24 cellular contexts compared by ENCODE assay signal in the genomic region with DNA sequence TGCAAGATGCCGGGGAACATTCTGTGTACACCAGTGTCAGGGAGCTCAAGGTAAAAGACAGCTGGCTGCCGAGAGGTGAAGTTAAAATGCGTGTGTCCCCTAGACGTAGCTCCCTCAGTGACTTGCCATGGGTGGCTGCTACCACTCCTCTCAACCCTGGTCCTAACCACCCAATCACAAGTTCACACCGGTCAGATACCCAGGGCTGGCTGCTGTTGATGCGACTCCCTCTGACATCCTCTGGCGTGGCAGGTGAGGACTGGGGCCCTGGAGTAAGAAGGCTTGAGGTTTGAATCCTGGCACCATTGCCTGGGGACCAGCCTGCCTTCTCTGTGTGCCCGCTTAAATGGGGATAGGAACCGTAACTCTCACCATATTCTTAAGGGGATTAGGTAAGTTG.
DNase-seq lines count a peak whose midpoint lies in the region; ATAC-seq, FAIRE-seq and TF ChIP-seq lines count a peak whose summit lies in the region.
"Had no signal": no experiment of that assay in that cellular context is flagged by ENCODE, and none has a peak within 500 bp of the region (broad histone marks: within the 10 kb centered on the region; RNA-seq: fewer than 3 reads in every experiment).

No MANE protein-coding gene starts in this region.

- 74% methylated on average over 9 of the region's 9 CpGs for WGBS in mesenchymal stem cell
- 64% methylated on average over 9 of the region's 9 CpGs for WGBS in thymus

- H4K91ac ChIP-seq in mesenchymal stem cell (ENCODE audit: low read length) = no peak overlapping the region

- peak overlapping the region; percentile 4 to 96 for H2BK12ac ChIP-seq in mesenchymal stem cell (ENCODE audit: low read length in 2 of 2)

- peaks cover 12% of the 10 kb centered on the region for H3K27me3 Mint-ChIP-seq in activated naive CD8-positive, alpha-beta T cell treated with anti-CD3 and anti-CD28 coated beads, Interleukin-2, amount 10 ng/mL, durations not matched to agents 7 days and 5 days
- no peaks in the 10 kb centered on the region for H3K27me3 Mint-ChIP-seq in activated naive CD8-positive, alpha-beta T cell treated with anti-CD3 and anti-CD28 coated beads, Interleukin-2, amount 50 U/mL, for 24 hours

- no peak overlapping the region for H2AK5ac ChIP-seq in mesenchymal stem cell (ENCODE audit: low read length, severe bottlenecking)

- H3K27ac ChIP-seq in mesenchymal stem cell (ENCODE audit: low read length, poor library complexity, severe bottlenecking) = no peak overlapping the region
- peak overlapping the region; percentile 80 for H3K27ac ChIP-seq in thymus (ENCODE audit: low read depth)
- H3K27ac ChIP-seq: adrenal gland, body of pancreas, C4-2B, GM23248, ovary, WERI-Rb-1 had no signal

- H3K14ac ChIP-seq in mesenchymal stem cell (ENCODE audit: low read length in 2 of 2) = no peak overlapping the region

- H3K9me3 ChIP-seq in mesenchymal stem cell (ENCODE audit: control insufficient read depth, low read length) = peaks cover under 1% of the 10 kb centered on the region
- no peaks in the 10 kb centered on the region for H3K9me3 ChIP-seq in thymus (ENCODE audit: control insufficient read depth)
- H3K9me3 ChIP-seq: adrenal gland, body of pancreas, ovary had no signal

- H3K18ac ChIP-seq in mesenchymal stem cell (ENCODE audit: low read depth in 1 of 2, low read length in 2 of 2) = peak overlapping the region; percentile 60 to 79

- TF ChIP-seq POLR2A in GM12891 (IDR thresholded peaks at IDR 0.05; ENCODE audit: low read depth, low read length) = no peak

- H3K4me2 ChIP-seq in mesenchymal stem cell (ENCODE audit: low read length, poor library complexity, severe bottlenecking) = no peak overlapping the region

- H2BK120ac ChIP-seq in mesenchymal stem cell (ENCODE audit: low read depth, low read length) = peak overlapping the region; percentile 3

- H3K79me1 ChIP-seq in mesenchymal stem cell (replicated peaks; ENCODE audit: low read length, poor library complexity, severe bottlenecking) = no peaks in the 10 kb centered on the region

- H3K9me3 Mint-ChIP-seq in activated naive CD8-positive, alpha-beta T cell treated with anti-CD3 and anti-CD28 coated beads, Interleukin-2, amount 10 ng/mL, durations not matched to agents 7 days and 5 days = no peaks in the 10 kb centered on the region
- H3K9me3 Mint-ChIP-seq in activated naive CD8-positive, alpha-beta T cell treated with anti-CD3 and anti-CD28 coated beads, Interleukin-2, amount 50 U/mL, for 24 hours = no peaks in the 10 kb centered on the region
- H3K9me3 Mint-ChIP-seq: activated CD4-positive, alpha-beta T cell treated with anti-CD3 and anti-CD28 coated beads, Interleukin-2, amount 10 ng/mL, durations not matched to agents 24 days and 14 days; HFFc6; nephron had no signal

- peaks cover 73 to 98% of the 10 kb centered on the region in 2 experiments for H3K27me3 ChIP-seq in mesenchymal stem cell (ENCODE audit: control insufficient read depth in 1 of 2, insufficient read depth in 1 of 2, low read length in 2 of 2)
- no peaks in the 10 kb centered on the region for H3K27me3 ChIP-seq in thymus (ENCODE audit: control insufficient read depth, insufficient read depth)
- H3K27me3 ChIP-seq: adrenal gland, body of pancreas, ovary had no signal

- ATAC-seq in activated naive CD8-positive, alpha-beta T cell treated with anti-CD3 and anti-CD28 coated beads, Interleukin-2, amount 10 ng/mL, durations not matched to agents 7 days and 5 days (ENCODE audit: low read depth) = no peak
- no peak for ATAC-seq in activated naive CD8-positive, alpha-beta T cell treated with anti-CD3 and anti-CD28 coated beads, Interleukin-2, amount 50 U/mL, for 24 hours
- ATAC-seq in GM19328 (IDR thresholded peaks at IDR 0.05; ENCODE audit: unreplicated experiment) = no peak
- ATAC-seq: body of pancreas had no signal

- no peak overlapping the region for H2AFZ ChIP-seq in mesenchymal stem cell (ENCODE audit: low read depth, low read length)
- H2AFZ ChIP-seq: GM23248 had no signal

- H4K8ac ChIP-seq in mesenchymal stem cell (ENCODE audit: low read length) = no peak overlapping the region

- no peak overlapping the region for H3K4me3 ChIP-seq in mesenchymal stem cell (ENCODE audit: insufficient read depth in 1 of 2, low read depth in 1 of 2, low read length in 2 of 2)
- H3K4me3 ChIP-seq in thymus (ENCODE audit: low read length) = no peak overlapping the region
- H3K4me3 ChIP-seq: adrenal gland, body of pancreas, GM23248, ovary had no signal

- peaks cover 10% of the 10 kb centered on the region for H3K4me1 ChIP-seq in mesenchymal stem cell (ENCODE audit: control insufficient read depth, insufficient read depth, low read depth, low read length)
- peaks cover 32% of the 10 kb centered on the region for H3K4me1 ChIP-seq in thymus (ENCODE audit: control insufficient read depth, insufficient read depth, low read length)
- H3K4me1 ChIP-seq: body of pancreas had no signal

- peak overlapping the region in 1 of 2 experiments; percentile 75 for H3K4ac ChIP-seq in mesenchymal stem cell (ENCODE audit: low read depth in 1 of 2, low read length in 2 of 2)

- H3K4me1 Mint-ChIP-seq in activated naive CD8-positive, alpha-beta T cell treated with anti-CD3 and anti-CD28 coated beads, Interleukin-2, amount 10 ng/mL, durations not matched to agents 7 days and 5 days = peaks cover 2% of the 10 kb centered on the region
- H3K4me1 Mint-ChIP-seq in activated naive CD8-positive, alpha-beta T cell treated with anti-CD3 and anti-CD28 coated beads, Interleukin-2, amount 50 U/mL, for 24 hours = peaks cover 9% of the 10 kb centered on the region

- H3K27ac Mint-ChIP-seq in activated naive CD8-positive, alpha-beta T cell treated with anti-CD3 and anti-CD28 coated beads, Interleukin-2, amount 10 ng/mL, durations not matched to agents 7 days and 5 days = no peak overlapping the region
- H3K27ac Mint-ChIP-seq in activated naive CD8-positive, alpha-beta T cell treated with anti-CD3 and anti-CD28 coated beads, Interleukin-2, amount 50 U/mL, for 24 hours = no peak overlapping the region
- H3K27ac Mint-ChIP-seq: activated CD4-positive, alpha-beta T cell treated with anti-CD3 and anti-CD28 coated beads, Interleukin-2, amount 10 ng/mL, durations not matched to agents 24 days and 14 days; HFFc6; nephron had no signal

- H3K4me3 Mint-ChIP-seq in activated naive CD8-positive, alpha-beta T cell treated with anti-CD3 and anti-CD28 coated beads, Interleukin-2, amount 10 ng/mL, durations not matched to agents 7 days and 5 days = peak overlapping the region; percentile 9
- no peak overlapping the region for H3K4me3 Mint-ChIP-seq in activated naive CD8-positive, alpha-beta T cell treated with anti-CD3 and anti-CD28 coated beads, Interleukin-2, amount 50 U/mL, for 24 hours
- H3K4me3 Mint-ChIP-seq: activated CD4-positive, alpha-beta T cell treated with anti-CD3 and anti-CD28 coated beads, Interleukin-2, amount 10 ng/mL, durations not matched to agents 24 days and 14 days; HFFc6; nephron had no signal

- H3K36me3 ChIP-seq in mesenchymal stem cell (ENCODE audit: control insufficient read depth in 1 of 2, insufficient read depth in 2 of 2, low read depth in 1 of 2, low read length in 2 of 2) (no peaks in the 10 kb centered on the region), thymus (ENCODE audit: control insufficient read depth, insufficient read depth) (no peaks in the 10 kb centered on the region)
- H3K36me3 ChIP-seq: adrenal gland, ovary, WERI-Rb-1 had no signal

- H2BK15ac ChIP-seq in mesenchymal stem cell (ENCODE audit: low read depth, poor library complexity, severe bottlenecking) = no peak overlapping the region

- peak; percentile 42 for FAIRE-seq in HTR-8/SVneo (lab: Jason Lieb, UNC)
- FAIRE-seq in GM12891 (lab: Jason Lieb, UNC) = no peak
- FAIRE-seq: GM12892 had no signal

- H2BK5ac ChIP-seq in mesenchymal stem cell (ENCODE audit: low read depth, low read length, poor library complexity, severe bottlenecking) = no peak overlapping the region

- DNase-seq in activated naive CD8-positive, alpha-beta T cell treated with anti-CD3 and anti-CD28 coated beads, Interleukin-2, amount 10 ng/mL, durations not matched to agents 7 days and 5 days = no peak
- DNase-seq in activated naive CD8-positive, alpha-beta T cell treated with anti-CD3 and anti-CD28 coated beads, Interleukin-2, amount 50 U/mL, for 24 hours = no peak
- no peak for DNase-seq in HTR-8/SVneo (ENCODE audit: insufficient read length, low spot score)
- DNase-seq in mesenchymal stem cell = no peak
- DNase-seq in GM12891 (ENCODE audit: insufficient read length, low spot score) = no peak
- DNase-seq in activated effector memory CD4-positive, alpha-beta T cell treated with Interleukin-2 at 50 U/mL for 16 hours = no peak
- DNase-seq: DMS 273 treated with DMSO at 0.1 percent for 48 hours, NCI-H1105, NCI-H187 treated with DMSO at 0.1 percent for 48 hours, NCI-H2227 treated with DMSO at 0.1 percent for 48 hours, ovary, SW 1271, T1000 had no signal

- no peaks in the 10 kb centered on the region for H3K36me3 Mint-ChIP-seq in activated naive CD8-positive, alpha-beta T cell treated with anti-CD3 and anti-CD28 coated beads, Interleukin-2, amount 10 ng/mL, durations not matched to agents 7 days and 5 days
- H3K36me3 Mint-ChIP-seq in activated naive CD8-positive, alpha-beta T cell treated with anti-CD3 and anti-CD28 coated beads, Interleukin-2, amount 50 U/mL, for 24 hours (ENCODE audit: low read depth) = no peaks in the 10 kb centered on the region

- H3K9ac ChIP-seq in mesenchymal stem cell (ENCODE audit: low read length) = no peak overlapping the region
- H3K9ac ChIP-seq: GM23248 had no signal

- POLR2A ChIA-PET in activated naive CD8-positive, alpha-beta T cell treated with anti-CD3 and anti-CD28 coated beads, Interleukin-2, amount 10 ng/mL, durations not matched to agents 7 days and 5 days (lab: Charles Lee) = interaction anchor here (0.6 to 5.9 kb wide), 4 partner anchors 24 to 776 kb away, joined by 3 to 48 read pairs (median 10); no protein-coding TSS in a partner anchor

- no peak overlapping the region for H3K23ac ChIP-seq in mesenchymal stem cell (ENCODE audit: low read length in 2 of 2)

TF ChIP-seq in GM12891, 5 proteins besides CTCF, POLR2A, EP300 and RAD21:
- TF ChIP-seq POU2F2 (IDR thresholded peaks at IDR 0.05; ENCODE audit: low read depth, low read length) (no peak), TAF1 (IDR thresholded peaks at IDR 0.05; ENCODE audit: low read depth, low read length) (no peak), SPI1 (IDR thresholded peaks at IDR 0.05; ENCODE audit: low read depth, low read length) (no peak), PAX5 (IDR thresholded peaks at IDR 0.05; ENCODE audit: insufficient read depth, low read length, severe bottlenecking) (no peak), POLR2AphosphoS5 (IDR thresholded peaks at IDR 0.05; ENCODE audit: low read depth, low read length) (no peak)
